8 cellular contexts compared by ENCODE assay signal in genomic region chr5:86780018-86780417, GRCh38.
"Had no signal": no experiment of that assay in that cellular context is flagged by ENCODE, and none has a peak within 500 bp of the region (broad histone marks: within the 10 kb centered on the region; RNA-seq: fewer than 3 reads in every experiment).

No MANE protein-coding gene starts in this region.

- DNase-seq: IMR-90, KBM-7, KG1 had no signal

- H3K36me3 Mint-ChIP-seq: IgD-negative memory B cell had no signal

- H3K4me1 Mint-ChIP-seq: IgD-negative memory B cell had no signal

- H3K9ac ChIP-seq: KMS-11 had no signal

- H3K4me3 ChIP-seq: K562 had no signal

- H3K4me2 ChIP-seq: KMS-11 had no signal

- H3K4me3 Mint-ChIP-seq: IgD-negative memory B cell had no signal

- ATAC-seq: K562 had no signal

- FAIRE-seq: HTR-8/SVneo, K562 had no signal

- H3K27ac Mint-ChIP-seq: IgD-negative memory B cell had no signal

- H3K27me3 Mint-ChIP-seq: IgD-negative memory B cell had no signal

- H3K27ac ChIP-seq: HL-60, KMS-11 had no signal
